Comparison of ENCODE assay signal across 17 cellular contexts in the genomic region with DNA sequence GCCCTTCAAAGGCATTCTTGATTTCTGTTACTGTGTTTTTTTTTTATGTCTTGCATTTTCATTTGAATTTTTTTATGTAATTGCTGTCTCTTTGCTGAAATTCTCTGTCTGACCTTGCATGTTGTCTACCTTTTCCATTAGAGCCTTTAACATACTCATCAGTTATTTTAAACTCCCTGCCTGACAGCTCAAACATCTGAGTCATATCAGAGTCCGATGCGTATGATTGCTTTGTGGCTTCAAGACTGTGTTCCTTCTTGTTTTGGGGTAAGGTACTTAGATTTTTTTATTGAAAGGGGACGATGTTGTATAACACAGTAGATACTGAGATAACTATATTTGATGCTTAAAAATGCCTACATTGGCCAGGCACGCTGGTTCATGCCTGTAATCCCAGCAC.
"Had no signal": no experiment of that assay in that cellular context is flagged by ENCODE, and none has a peak within 500 bp of the region (broad histone marks: within the 10 kb centered on the region; RNA-seq: fewer than 3 reads in every experiment).

No MANE protein-coding gene starts in this region.

- H3K4me3 ChIP-seq: esophagus muscularis mucosa, transverse colon had no signal

- H3K27ac ChIP-seq: esophagus muscularis mucosa, transverse colon had no signal

- H3K27me3 ChIP-seq: esophagus muscularis mucosa, transverse colon had no signal

- H3K4me1 ChIP-seq: esophagus muscularis mucosa, transverse colon had no signal

- H3K36me3 ChIP-seq: esophagus muscularis mucosa, transverse colon had no signal

- H3K9me3 ChIP-seq: esophagus muscularis mucosa, transverse colon had no signal

- ATAC-seq: activated naive CD4-positive, alpha-beta T cell treated with anti-CD3 and anti-CD28 coated beads, Interleukin-2, amount 50 U/mL, for 72 hours; activated T-cell treated with anti-CD3 and anti-CD28 coated beads, Interleukin-2, amount 50 U/mL, for 72 hours; sciatic nerve; stimulated activated naive B cell treated with anti-CD40 and anti-IgM and Interleukin-4, amounts not matched to agents 10 μg/mL and 1 μg/mL and 100 μg/mL, for 72 hours; T-helper 17 cell had no signal

- H3K4me3 Mint-ChIP-seq: activated CD4-positive, alpha-beta memory T cell treated with anti-CD3 and anti-CD28 coated beads, Interleukin-2, amount 10 ng/mL, durations not matched to agents 7 days and 5 days; central memory CD8-positive, alpha-beta T cell; memory B cell; stimulated activated naive B cell treated with anti-CD40 and anti-IgM and Interleukin-4, amounts not matched to agents 10 μg/mL and 1 μg/mL and 100 μg/mL, for 72 hours; T-helper 17 cell had no signal

- H3K4me1 Mint-ChIP-seq: activated CD4-positive, alpha-beta memory T cell treated with anti-CD3 and anti-CD28 coated beads, Interleukin-2, amount 10 ng/mL, durations not matched to agents 7 days and 5 days; central memory CD8-positive, alpha-beta T cell; T-helper 17 cell had no signal

- DNase-seq: activated CD4-positive, alpha-beta memory T cell treated with anti-CD3 and anti-CD28 coated beads, Interleukin-2, amount 10 ng/mL, durations not matched to agents 7 days and 5 days; activated CD4-positive, alpha-beta T cell treated with anti-CD3 and anti-CD28 coated beads for 48 hours; activated gamma-delta T cell; activated T-cell treated with anti-CD3 and anti-CD28 coated beads, Interleukin-2, amount 50 U/mL, for 72 hours; effector memory CD4-positive, alpha-beta T cell; hippocampal formation; nucleus accumbens; stimulated activated CD4-positive, alpha-beta T cell treated with anti-CD3 and anti-CD28 coated beads, Interleukin-2, amount 100 ng/mL, for 48 hours; stimulated activated CD8-positive, alpha-beta memory T cell treated with anti-CD3 and anti-CD28 coated beads, Interleukin-4, amount 100 ng/mL, for 48 hours; stimulated activated naive B cell treated with anti-CD40 and anti-IgM and Interleukin-4, amounts not matched to agents 10 μg/mL and 1 μg/mL and 100 μg/mL, for 72 hours; T-helper 17 cell; transverse colon had no signal

- H3K36me3 Mint-ChIP-seq: activated naive CD4-positive, alpha-beta T cell treated with anti-CD3 and anti-CD28 coated beads, Interleukin-2, amount 50 U/mL, for 72 hours; memory B cell; stimulated activated naive B cell treated with anti-CD40 and anti-IgM and Interleukin-4, amounts not matched to agents 10 μg/mL and 1 μg/mL and 100 μg/mL, for 72 hours had no signal

- H3K9me3 Mint-ChIP-seq: activated CD4-positive, alpha-beta memory T cell treated with anti-CD3 and anti-CD28 coated beads, Interleukin-2, amount 10 ng/mL, durations not matched to agents 7 days and 5 days; activated naive CD4-positive, alpha-beta T cell treated with anti-CD3 and anti-CD28 coated beads, Interleukin-2, amount 50 U/mL, for 72 hours; activated T-cell treated with anti-CD3 and anti-CD28 coated beads, Interleukin-2, amount 50 U/mL, for 72 hours; central memory CD8-positive, alpha-beta T cell; memory B cell; stimulated activated naive B cell treated with anti-CD40 and anti-IgM and Interleukin-4, amounts not matched to agents 10 μg/mL and 1 μg/mL and 100 μg/mL, for 72 hours had no signal

- H3K27me3 Mint-ChIP-seq: activated CD4-positive, alpha-beta memory T cell treated with anti-CD3 and anti-CD28 coated beads, Interleukin-2, amount 10 ng/mL, durations not matched to agents 7 days and 5 days; central memory CD8-positive, alpha-beta T cell; T-helper 17 cell had no signal

- H3K27ac Mint-ChIP-seq: activated CD4-positive, alpha-beta memory T cell treated with anti-CD3 and anti-CD28 coated beads, Interleukin-2, amount 10 ng/mL, durations not matched to agents 7 days and 5 days; activated naive CD4-positive, alpha-beta T cell treated with anti-CD3 and anti-CD28 coated beads, Interleukin-2, amount 50 U/mL, for 72 hours; activated T-cell treated with anti-CD3 and anti-CD28 coated beads, Interleukin-2, amount 50 U/mL, for 72 hours; memory B cell; stimulated activated naive B cell treated with anti-CD40 and anti-IgM and Interleukin-4, amounts not matched to agents 10 μg/mL and 1 μg/mL and 100 μg/mL, for 72 hours; T-helper 17 cell had no signal
